Comparison of ENCODE assay signal across 14 cellular contexts in genomic region chr11:37026326-37026725, GRCh38.
DNase-seq lines count a peak whose midpoint lies in the region; ATAC-seq lines count a peak whose summit lies in the region.
"Had no signal": no experiment of that assay in that cellular context is flagged by ENCODE, and none has a peak within 500 bp of the region (broad histone marks: within the 10 kb centered on the region; RNA-seq: fewer than 3 reads in every experiment).

No MANE protein-coding gene starts in this region.

- peaks cover 1% of the 10 kb centered on the region for H3K9me3 Mint-ChIP-seq in activated T-helper 1 cell treated with anti-CD3 and anti-CD28 coated beads, Interleukin-12 subunit alpha, Interleukin-12 subunit beta, Interleukin-2, Interleukin-4 antibody, amounts not matched to agents 30 ng/mL and 10 ng/mL and 1 ng/mL, durations not matched to agents 14 hours and 24 hours and 36 hours

- no peaks in the 10 kb centered on the region for H3K27me3 Mint-ChIP-seq in activated T-helper 1 cell treated with anti-CD3 and anti-CD28 coated beads, Interleukin-12 subunit alpha, Interleukin-12 subunit beta, Interleukin-2, Interleukin-4 antibody, amounts not matched to agents 30 ng/mL and 10 ng/mL and 1 ng/mL, durations not matched to agents 14 hours and 24 hours and 36 hours (ENCODE audit: insufficient read depth)
- H3K27me3 Mint-ChIP-seq: CD4-positive, alpha-beta memory T cell had no signal

- H2AK5ac ChIP-seq in mesendoderm (ENCODE audit: low read length): no peak overlapping the region

- no peak overlapping the region for H2BK15ac ChIP-seq in mesendoderm (replicated peaks; ENCODE audit: low read depth)

- H3K4ac ChIP-seq in mesendoderm (ENCODE audit: low read depth, low read length): no peak overlapping the region

- in situ Hi-C loops in HAP-1 (cut with MboI; ENCODE audit: low sequenced_read_pairs): no loop called here

- no peak overlapping the region for H2BK5ac ChIP-seq in mesendoderm (ENCODE audit: low read length)

- H3K4me1 ChIP-seq in HAP-1 (peaks cover 29% of the 10 kb centered on the region), mesendoderm (ENCODE audit: control insufficient read depth, low read depth, low read length) (peaks cover 2% of the 10 kb centered on the region)
- H3K4me1 ChIP-seq: BLaER1 had no signal

- ATAC-seq in GM21515 (IDR thresholded peaks at IDR 0.05; ENCODE audit: unreplicated experiment): no peak
- ATAC-seq: GM12878 had no signal

- H3K23ac ChIP-seq in mesendoderm (ENCODE audit: low read length): no peak overlapping the region

- H3K36me3 ChIP-seq in HAP-1 (replicated peaks) (no peaks in the 10 kb centered on the region), mesendoderm (ENCODE audit: control insufficient read depth, insufficient read depth, low read length) (no peaks in the 10 kb centered on the region)
- H3K36me3 ChIP-seq: BLaER1 had no signal

- no peak overlapping the region for H3K27ac Mint-ChIP-seq in activated T-helper 1 cell treated with anti-CD3 and anti-CD28 coated beads, Interleukin-12 subunit alpha, Interleukin-12 subunit beta, Interleukin-2, Interleukin-4 antibody, amounts not matched to agents 30 ng/mL and 10 ng/mL and 1 ng/mL, durations not matched to agents 14 hours and 24 hours and 36 hours
- H3K27ac Mint-ChIP-seq: CD14-positive monocyte; CD4-positive, alpha-beta memory T cell had no signal

- H3K56ac ChIP-seq in mesendoderm (ENCODE audit: low read length): no peak overlapping the region

- no peak overlapping the region for H4K5ac ChIP-seq in mesendoderm (ENCODE audit: low read length)

- no peaks in the 10 kb centered on the region for H3K79me2 ChIP-seq in mesendoderm (ENCODE audit: control insufficient read depth, insufficient read depth, low read length)

- no peaks in the 10 kb centered on the region for H3K79me1 ChIP-seq in mesendoderm (ENCODE audit: low read length)

- no peak overlapping the region for H2BK120ac ChIP-seq in mesendoderm (ENCODE audit: low read depth, low read length)

- no peaks in the 10 kb centered on the region for H3K4me1 Mint-ChIP-seq in activated T-helper 1 cell treated with anti-CD3 and anti-CD28 coated beads, Interleukin-12 subunit alpha, Interleukin-12 subunit beta, Interleukin-2, Interleukin-4 antibody, amounts not matched to agents 30 ng/mL and 10 ng/mL and 1 ng/mL, durations not matched to agents 14 hours and 24 hours and 36 hours (ENCODE audit: low read depth)
- H3K4me1 Mint-ChIP-seq: CD14-positive monocyte; CD4-positive, alpha-beta memory T cell had no signal

- H4K8ac ChIP-seq in mesendoderm (ENCODE audit: low read depth, low read length): no peak overlapping the region

- H3K4me3 ChIP-seq in HAP-1 (no peak overlapping the region), mesendoderm (ENCODE audit: low read length) (no peak overlapping the region)
- H3K4me3 ChIP-seq: BLaER1, GM12878 had no signal

- WGBS in mesendoderm (ENCODE audit: extremely low coverage, insufficient coverage, low lambda C conversion rate): no CpG with 5 or more reads among the region's 3 CpGs

- H3K18ac ChIP-seq in mesendoderm (ENCODE audit: low read length): no peak overlapping the region

- intact Hi-C loops in activated T-helper 1 cell treated with anti-CD3 and anti-CD28 coated beads, Interleukin-12 subunit alpha, Interleukin-12 subunit beta, Interleukin-2, Interleukin-4 antibody, amounts not matched to agents 30 ng/mL and 10 ng/mL and 1 ng/mL, durations not matched to agents 14 hours and 24 hours and 36 hours (cut with micrococcal nuclease): no loop called here

- H3K4me3 Mint-ChIP-seq in activated T-helper 1 cell treated with anti-CD3 and anti-CD28 coated beads, Interleukin-12 subunit alpha, Interleukin-12 subunit beta, Interleukin-2, Interleukin-4 antibody, amounts not matched to agents 30 ng/mL and 10 ng/mL and 1 ng/mL, durations not matched to agents 14 hours and 24 hours and 36 hours: no peak overlapping the region
- H3K4me3 Mint-ChIP-seq: CD14-positive monocyte; CD4-positive, alpha-beta memory T cell had no signal

- H3K9ac ChIP-seq in mesendoderm (ENCODE audit: low read length): no peak overlapping the region
- H3K9ac ChIP-seq: BLaER1 had no signal

- no peak overlapping the region for H3K27ac ChIP-seq in mesendoderm (ENCODE audit: low read depth, low read length)
- H3K27ac ChIP-seq: BLaER1 had no signal

- H3K9me3 ChIP-seq in HAP-1: no peaks in the 10 kb centered on the region; the same call in 1 of the 2 replicates

- H3K27me3 ChIP-seq in HAP-1 (ENCODE audit: low read depth) (no peaks in the 10 kb centered on the region), mesendoderm (ENCODE audit: insufficient read depth, low read length, poor library complexity) (no peaks in the 10 kb centered on the region)
- H3K27me3 ChIP-seq: BLaER1 had no signal

- no peak overlapping the region for H3K4me2 ChIP-seq in mesendoderm (ENCODE audit: low read length)
- H3K4me2 ChIP-seq: BLaER1 had no signal

- no peaks in the 10 kb centered on the region for H3K36me3 Mint-ChIP-seq in activated T-helper 1 cell treated with anti-CD3 and anti-CD28 coated beads, Interleukin-12 subunit alpha, Interleukin-12 subunit beta, Interleukin-2, Interleukin-4 antibody, amounts not matched to agents 30 ng/mL and 10 ng/mL and 1 ng/mL, durations not matched to agents 14 hours and 24 hours and 36 hours (ENCODE audit: low read depth)
- H3K36me3 Mint-ChIP-seq: CD14-positive monocyte; CD4-positive, alpha-beta memory T cell had no signal

- DNase-seq in HAP-1 (ENCODE audit: low spot score in 2 of 2): peak; percentile 74 to 96
- peak; percentile 12 for DNase-seq in iPS DF 19.7 (ENCODE audit: low read depth, low spot score)
- DNase-seq in mesendoderm: peak; percentile 77
- DNase-seq in activated T-helper 1 cell treated with anti-CD3 and anti-CD28 coated beads, Interleukin-12 subunit alpha, Interleukin-12 subunit beta, Interleukin-2, Interleukin-4 antibody, amounts not matched to agents 30 ng/mL and 10 ng/mL and 1 ng/mL, durations not matched to agents 14 hours and 24 hours and 36 hours (ENCODE audit: low spot score): no peak
- no peak for DNase-seq in NCI-H748 treated with DMSO at 0.1 percent for 48 hours (lab: John Stamatoyannopoulos, UW)
- no peak for DNase-seq in activated effector memory CD4-positive, alpha-beta T cell treated with Interleukin-2 at 50 U/mL for 16 hours
- DNase-seq: 8988T; CD4-positive, alpha-beta memory T cell; DMS79 treated with DMSO at 0.1 percent for 48 hours; HCEC 1CT had no signal

Comparison
In these comparisons a context has a peak if more than half of its experiments do, and no peak if none do; other contexts are left out.
1. DNase-seq: peak in HAP-1 (2 of 2), iPS DF 19.7 (single experiment) and mesendoderm (single experiment); none in activated T-helper 1 cell treated with anti-CD3 and anti-CD28 coated beads, Interleukin-12 subunit alpha, Interleukin-12 subunit beta, Interleukin-2, Interleukin-4 antibody, amounts not matched to agents 30 ng/mL and 10 ng/mL and 1 ng/mL, durations not matched to agents 14 hours and 24 hours and 36 hours (single experiment), NCI-H748 treated with DMSO at 0.1 percent for 48 hours (single experiment) and activated effector memory CD4-positive, alpha-beta T cell treated with Interleukin-2 at 50 U/mL for 16 hours (single experiment).